Comparison of ENCODE assay signal across 8 cellular contexts in the genomic region with DNA sequence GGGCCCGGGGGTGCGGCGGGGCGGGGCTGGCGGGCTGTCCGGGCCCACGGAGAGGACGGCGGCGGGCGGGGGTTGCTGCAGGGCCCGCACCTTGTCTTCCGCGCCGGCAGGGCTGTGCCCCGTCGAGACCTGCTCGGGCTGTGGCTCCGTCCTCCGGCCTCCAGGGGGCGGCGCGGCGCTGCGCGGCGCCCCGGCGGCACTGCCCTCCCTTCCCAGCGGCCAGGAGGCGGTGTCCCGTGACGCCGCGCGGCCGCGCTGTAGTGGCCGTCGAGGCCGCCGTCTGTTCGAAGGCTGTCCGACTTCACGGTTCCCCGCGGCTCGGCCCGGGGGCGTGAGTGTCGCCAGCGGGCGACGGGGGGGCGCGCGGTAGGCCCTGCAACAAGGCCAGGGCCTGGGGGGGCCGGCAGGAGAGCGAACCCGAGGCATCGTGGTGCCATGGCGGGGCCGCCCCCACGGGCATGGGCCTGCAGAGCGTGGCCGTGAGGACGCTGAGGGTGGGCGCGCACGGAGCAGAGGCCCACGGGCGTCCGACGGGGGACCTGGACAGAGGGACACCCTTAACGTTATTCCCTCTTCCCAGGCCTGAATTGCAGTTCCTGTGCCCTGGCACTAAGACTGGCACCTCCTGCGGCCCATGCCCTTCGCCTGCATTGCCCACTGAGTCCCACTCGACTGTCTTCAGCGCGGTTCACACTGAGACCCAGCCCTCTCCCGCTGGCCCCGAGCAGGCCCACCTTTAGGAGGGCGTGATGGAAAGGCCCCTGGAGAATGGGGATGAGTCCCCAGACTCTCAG. TPM values are rescaled to one million over a fixed set of nuclear protein-coding genes. Genes with fewer than 3 reads are reported as not detected.
DNase-seq lines count a peak whose midpoint lies in the region; ATAC-seq and TF ChIP-seq lines count a peak whose summit lies in the region.

A gene with protein sequence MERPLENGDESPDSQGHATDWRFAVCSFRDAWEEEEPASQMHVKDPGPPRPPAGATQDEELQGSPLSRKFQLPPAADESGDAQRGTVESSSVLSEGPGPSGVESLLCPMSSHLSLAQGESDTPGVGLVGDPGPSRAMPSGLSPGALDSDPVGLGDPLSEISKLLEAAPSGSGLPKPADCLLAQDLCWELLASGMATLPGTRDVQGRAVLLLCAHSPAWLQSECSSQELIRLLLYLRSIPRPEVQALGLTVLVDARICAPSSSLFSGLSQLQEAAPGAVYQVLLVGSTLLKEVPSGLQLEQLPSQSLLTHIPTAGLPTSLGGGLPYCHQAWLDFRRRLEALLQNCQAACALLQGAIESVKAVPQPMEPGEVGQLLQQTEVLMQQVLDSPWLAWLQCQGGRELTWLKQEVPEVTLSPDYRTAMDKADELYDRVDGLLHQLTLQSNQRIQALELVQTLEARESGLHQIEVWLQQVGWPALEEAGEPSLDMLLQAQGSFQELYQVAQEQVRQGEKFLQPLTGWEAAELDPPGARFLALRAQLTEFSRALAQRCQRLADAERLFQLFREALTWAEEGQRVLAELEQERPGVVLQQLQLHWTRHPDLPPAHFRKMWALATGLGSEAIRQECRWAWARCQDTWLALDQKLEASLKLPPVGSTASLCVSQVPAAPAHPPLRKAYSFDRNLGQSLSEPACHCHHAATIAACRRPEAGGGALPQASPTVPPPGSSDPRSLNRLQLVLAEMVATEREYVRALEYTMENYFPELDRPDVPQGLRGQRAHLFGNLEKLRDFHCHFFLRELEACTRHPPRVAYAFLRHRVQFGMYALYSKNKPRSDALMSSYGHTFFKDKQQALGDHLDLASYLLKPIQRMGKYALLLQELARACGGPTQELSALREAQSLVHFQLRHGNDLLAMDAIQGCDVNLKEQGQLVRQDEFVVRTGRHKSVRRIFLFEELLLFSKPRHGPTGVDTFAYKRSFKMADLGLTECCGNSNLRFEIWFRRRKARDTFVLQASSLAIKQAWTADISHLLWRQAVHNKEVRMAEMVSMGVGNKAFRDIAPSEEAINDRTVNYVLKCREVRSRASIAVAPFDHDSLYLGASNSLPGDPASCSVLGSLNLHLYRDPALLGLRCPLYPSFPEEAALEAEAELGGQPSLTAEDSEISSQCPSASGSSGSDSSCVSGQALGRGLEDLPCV (plus strand): TSS at position 237 of the 794 bp plus-strand sequence. CDS start 513 bp downstream, at position 750.

- WGBS in H9 (ENCODE audit: extremely low coverage, insufficient read length, low lambda C conversion rate): no CpG with 5 or more reads among the region's 83 CpGs
- WGBS in hepatocyte (ENCODE audit: low lambda C conversion rate, missing lambda C conversion rate): 37% methylated on average over 22 of the region's 83 CpGs

- H3K4me2 ChIP-seq in H9 (ENCODE audit: insufficient read depth, insufficient read length, low read length) (peak within 1 kb of the TSS; percentile 41), hepatocyte (peak within 1 kb of the TSS; percentile 87)

- H3K9ac ChIP-seq in ES-I3 (ENCODE audit: low read depth, low read length): peak within 1 kb of the TSS; percentile 57
- no peak within 1 kb of the TSS for H3K9ac ChIP-seq in H9 (ENCODE audit: extremely low read depth, insufficient read length, low read length)

- TF ChIP-seq CTCF in H9 (conservative IDR thresholded peaks at IDR 0.05) (peak; percentile 71), NB4 (IDR thresholded peaks at IDR 0.05; ENCODE audit: low read depth, low read length) (peak; percentile 46), ascending aorta (IDR thresholded peaks at IDR 0.05) (peak; percentile 25 to 84 (median 47)), hepatocyte (IDR thresholded peaks at IDR 0.05; ENCODE audit: poor library complexity) (peak; percentile 60)

- no peak within 1 kb of the TSS for H2AFZ ChIP-seq in H9 (ENCODE audit: low read length)
- peak within 1 kb of the TSS; percentile 90 for H2AFZ ChIP-seq in hepatocyte

- H3K79me2 ChIP-seq in H9 (ENCODE audit: insufficient read depth, low read length) (no peaks in the 10 kb centered on the region), hepatocyte (no peaks in the 10 kb centered on the region)

- no peak within 1 kb of the TSS for H2BK20ac ChIP-seq in H9 (ENCODE audit: low read depth, low read length, poor library complexity, severe bottlenecking)

- H3K27ac ChIP-seq in H9 (ENCODE audit: insufficient read length, low read depth, low read length): no peak within 1 kb of the TSS
- H3K27ac ChIP-seq in ascending aorta: peak within 1 kb of the TSS; percentile 79 to 82
- H3K27ac ChIP-seq in hepatocyte: peak within 1 kb of the TSS; percentile 85

- H4K5ac ChIP-seq in H9 (ENCODE audit: insufficient read length, low read depth, low read length): no peak within 1 kb of the TSS

- H3K27me3 Mint-ChIP-seq in H9 (ENCODE audit: low read depth) (peaks cover 16% of the 10 kb centered on the region), T-helper 17 cell (no peaks in the 10 kb centered on the region)

- peak within 1 kb of the TSS; percentile 70 to 81 for H3K4me3 Mint-ChIP-seq in H9
- peak within 1 kb of the TSS; percentile 84 for H3K4me3 Mint-ChIP-seq in T-helper 17 cell

- no peak within 1 kb of the TSS for H3K18ac ChIP-seq in H9 (ENCODE audit: insufficient read length, low read depth, low read length)

- H3K14ac ChIP-seq in H9 (ENCODE audit: insufficient read depth, low read length): no peak within 1 kb of the TSS; the same call in 1 of the 2 replicates

- H3K23me2 ChIP-seq in H9 (ENCODE audit: insufficient read length, low read depth, low read length, poor library complexity, severe bottlenecking): peaks cover 6% of the 10 kb centered on the region

- H2BK15ac ChIP-seq in H9 (ENCODE audit: low read depth, low read length): no peak within 1 kb of the TSS

- H3K9me3 Mint-ChIP-seq in H9: no peaks in the 10 kb centered on the region

- H3K9me3 ChIP-seq in ES-I3 (ENCODE audit: control insufficient read depth, insufficient read depth, low read length): no peaks in the 10 kb centered on the region
- H3K9me3 ChIP-seq in H9 (ENCODE audit: control insufficient read depth, low read depth, low read length): no peaks in the 10 kb centered on the region
- H3K9me3 ChIP-seq in T-helper 17 cell (ENCODE audit: control insufficient read depth, low read length, poor library complexity, severe bottlenecking): no peaks in the 10 kb centered on the region
- H3K9me3 ChIP-seq in ascending aorta: no peaks in the 10 kb centered on the region
- no peaks in the 10 kb centered on the region for H3K9me3 ChIP-seq in hepatocyte (ENCODE audit: low read depth)

- DNase-seq in H9 (peak; percentile 83), NB4 (ENCODE audit: low read depth) (peak; percentile 83), T-helper 17 cell (peak; percentile 72 to 75 (median 73)), ascending aorta (ENCODE audit: low spot score in 2 of 2) (peak; percentile 29 to 78), hepatocyte (ENCODE audit: low spot score) (peak; percentile 90), skeletal muscle cell (ENCODE audit: low read depth) (no peak)

- no peak within 1 kb of the TSS for H3K56ac ChIP-seq in H9 (ENCODE audit: insufficient read length, low read depth, low read length)

- H3K36me3 ChIP-seq in ES-I3 (ENCODE audit: insufficient read depth, low read length) (no peaks in the 10 kb centered on the region), ascending aorta (no peaks in the 10 kb centered on the region), hepatocyte (replicated peaks; ENCODE audit: insufficient read depth, low read depth) (no peaks in the 10 kb centered on the region)

- no peak within 1 kb of the TSS for H4K8ac ChIP-seq in H9 (replicated peaks; ENCODE audit: insufficient read length, low read depth, low read length)

- no peak within 1 kb of the TSS for H2AK5ac ChIP-seq in H9 (ENCODE audit: insufficient read length, low read length)

- no peak within 1 kb of the TSS for H2BK5ac ChIP-seq in H9 (ENCODE audit: insufficient read length, low read length)

- H3K4me1 ChIP-seq in ES-I3 (ENCODE audit: insufficient read depth, low read length): no peaks in the 10 kb centered on the region; the same call in 1 of the 2 replicates
- no peaks in the 10 kb centered on the region for H3K4me1 ChIP-seq in H9 (ENCODE audit: insufficient read depth, low read length)
- H3K4me1 ChIP-seq in ascending aorta: peaks cover 3 to 15% of the 10 kb centered on the region in 2 donors
- H3K4me1 ChIP-seq in hepatocyte (ENCODE audit: insufficient read depth): peaks cover 24% of the 10 kb centered on the region

- H3K27ac Mint-ChIP-seq in H9: no peak within 1 kb of the TSS
- H3K27ac Mint-ChIP-seq in T-helper 17 cell: peak within 1 kb of the TSS; percentile 71

- H3K36me3 Mint-ChIP-seq in H9 (ENCODE audit: insufficient read depth in 1 of 3, low read depth in 3 of 3) (peaks cover 0 to 14% (median 4%) of the 10 kb centered on the region in 3 experiments; a peak in 3 of 7 replicates), T-helper 17 cell (ENCODE audit: low read depth) (peaks cover 14% of the 10 kb centered on the region)

- H3K4ac ChIP-seq in H9 (ENCODE audit: low read depth, low read length): no peak within 1 kb of the TSS

- intact Hi-C loops in ascending aorta (cut with DNase I): loop anchor here (2.0 to 10.0 kb wide), 2 partner anchors 115 to 185 kb away; partner anchors contain the start of gene TPPP3

- H3K4me3 ChIP-seq in NB4 (ENCODE audit: low read depth, low read length) (peak within 1 kb of the TSS; percentile 65), ascending aorta (peak within 1 kb of the TSS; percentile 54 to 67), hepatocyte (peak within 1 kb of the TSS; percentile 42), skeletal muscle cell (ENCODE audit: low read depth, low read length) (peak within 1 kb of the TSS; percentile 60)

- H2BK120ac ChIP-seq in H9 (ENCODE audit: low read depth, low read length, poor library complexity, severe bottlenecking): no peak within 1 kb of the TSS

- H3K27me3 ChIP-seq in H9 (ENCODE audit: insufficient read depth, low read length): no peaks in the 10 kb centered on the region
- no peaks in the 10 kb centered on the region for H3K27me3 ChIP-seq in ascending aorta
- H3K27me3 ChIP-seq in hepatocyte: no peaks in the 10 kb centered on the region

- H3K79me1 ChIP-seq in H9 (ENCODE audit: insufficient read depth, low read depth, low read length, poor library complexity, severe bottlenecking): no peaks in the 10 kb centered on the region

- H3T11ph ChIP-seq in H9 (ENCODE audit: low read length): no peak within 1 kb of the TSS

- H3K9me2 ChIP-seq in hepatocyte (replicated peaks; ENCODE audit: insufficient read depth): no peaks in the 10 kb centered on the region

- peak; percentile 98 for ATAC-seq in T-helper 17 cell
- no peak for ATAC-seq in HG03457 (IDR thresholded peaks at IDR 0.05; ENCODE audit: unreplicated experiment)

- no peak within 1 kb of the TSS for H3K23ac ChIP-seq in H9 (ENCODE audit: insufficient read length, low read depth, low read length)

- no peak within 1 kb of the TSS for H2BK12ac ChIP-seq in H9 (ENCODE audit: insufficient read length, low read depth, low read length)

- TF ChIP-seq POLR2A in NB4 (IDR thresholded peaks at IDR 0.05; ENCODE audit: extremely low read depth, insufficient read length): peak; percentile 53

- H3K4me1 Mint-ChIP-seq in H9 (peaks cover 3% of the 10 kb centered on the region in 2 experiments; a peak in 3 of 4 replicates), T-helper 17 cell (peaks cover 23% of the 10 kb centered on the region)

- H4K20me1 ChIP-seq in H9 (ENCODE audit: control insufficient read depth, insufficient read depth, insufficient read length) (no peaks in the 10 kb centered on the region), hepatocyte (ENCODE audit: insufficient read depth, poor library complexity, severe bottlenecking) (no peaks in the 10 kb centered on the region)

- H4K91ac ChIP-seq in H9 (ENCODE audit: insufficient read length, low read depth, low read length): no peak within 1 kb of the TSS

RNA-seq across cellular contexts. Expression of the gene that starts here (rescaled TPM):
- 13.2 and 13.9 TPM in 2 replicates for total RNA-seq in H9 (2021)
- total RNA-seq in T-helper 17 cell: 10 to 100 TPM; 17.8 to 18.4 TPM
- total RNA-seq in ascending aorta: 3.7 TPM
- total RNA-seq in hepatocyte: 3.4 and 3.6 TPM in 2 replicates
- 3.0 and 5.5 TPM in 2 replicates for polyA plus RNA-seq in hepatocyte
